1 cellular context compared by ENCODE assay signal in the genomic region with DNA sequence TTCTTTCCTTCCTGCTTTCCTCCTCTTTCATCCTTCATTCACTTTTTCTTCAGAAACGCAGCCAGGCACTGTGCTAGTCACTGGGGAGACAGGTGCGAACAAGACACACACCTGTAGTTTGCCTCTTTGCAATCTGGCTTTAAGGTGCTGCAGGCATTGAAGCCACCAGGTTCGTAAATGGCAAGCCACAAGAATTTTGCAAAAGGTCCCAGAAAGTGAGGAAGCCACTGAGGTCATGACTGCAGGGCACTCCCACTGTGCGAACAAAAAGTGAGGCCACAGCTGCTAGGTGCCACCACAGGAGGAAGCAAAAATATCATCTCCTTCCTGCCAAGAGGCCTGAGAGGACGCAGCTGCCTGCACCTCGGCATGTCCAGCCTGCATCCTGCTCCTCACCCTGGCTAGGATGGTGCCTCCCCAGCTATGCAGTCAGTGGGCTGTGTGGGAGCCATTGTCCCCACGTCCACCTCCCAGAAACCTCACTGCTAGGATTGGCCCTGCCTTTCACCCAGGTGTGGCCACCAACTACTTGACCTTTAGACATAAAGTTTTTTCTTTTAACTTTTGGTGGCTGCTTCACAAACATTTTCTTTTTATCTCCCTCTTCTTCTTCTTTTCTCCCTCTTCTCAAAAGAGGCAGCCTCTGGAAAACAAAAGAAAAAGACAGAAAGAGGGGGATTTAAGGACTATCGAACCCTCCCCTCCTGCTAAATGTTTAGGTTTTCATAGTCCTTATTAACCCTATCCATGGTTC.
TF ChIP-seq lines count a peak whose summit lies in the region.

No MANE protein-coding gene starts in this region.

TF ChIP-seq in HepG2, 621 proteins besides CTCF, POLR2A, EP300 and RAD21 (continued from another document and continues in another):
- TF ChIP-seq, protein P1, sequence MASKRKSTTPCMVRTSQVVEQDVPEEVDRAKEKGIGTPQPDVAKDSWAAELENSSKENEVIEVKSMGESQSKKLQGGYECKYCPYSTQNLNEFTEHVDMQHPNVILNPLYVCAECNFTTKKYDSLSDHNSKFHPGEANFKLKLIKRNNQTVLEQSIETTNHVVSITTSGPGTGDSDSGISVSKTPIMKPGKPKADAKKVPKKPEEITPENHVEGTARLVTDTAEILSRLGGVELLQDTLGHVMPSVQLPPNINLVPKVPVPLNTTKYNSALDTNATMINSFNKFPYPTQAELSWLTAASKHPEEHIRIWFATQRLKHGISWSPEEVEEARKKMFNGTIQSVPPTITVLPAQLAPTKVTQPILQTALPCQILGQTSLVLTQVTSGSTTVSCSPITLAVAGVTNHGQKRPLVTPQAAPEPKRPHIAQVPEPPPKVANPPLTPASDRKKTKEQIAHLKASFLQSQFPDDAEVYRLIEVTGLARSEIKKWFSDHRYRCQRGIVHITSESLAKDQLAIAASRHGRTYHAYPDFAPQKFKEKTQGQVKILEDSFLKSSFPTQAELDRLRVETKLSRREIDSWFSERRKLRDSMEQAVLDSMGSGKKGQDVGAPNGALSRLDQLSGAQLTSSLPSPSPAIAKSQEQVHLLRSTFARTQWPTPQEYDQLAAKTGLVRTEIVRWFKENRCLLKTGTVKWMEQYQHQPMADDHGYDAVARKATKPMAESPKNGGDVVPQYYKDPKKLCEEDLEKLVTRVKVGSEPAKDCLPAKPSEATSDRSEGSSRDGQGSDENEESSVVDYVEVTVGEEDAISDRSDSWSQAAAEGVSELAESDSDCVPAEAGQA (IDR thresholded peaks at IDR 0.05; ENCODE audit: low read depth), result no peak
- TF ChIP-seq, protein P1 (CRISPR knock-in tag; IDR thresholded peaks at IDR 0.05; ENCODE audit: borderline replicate concordance), result no peak
- TF ChIP-seq XRCC5 (optimal IDR thresholded peaks at IDR 0.05; ENCODE audit: low read length) (no peak), PHF20 (CRISPR knock-in tag; IDR thresholded peaks at IDR 0.05) (no peak; the same call in 1 of the 2 replicates), ZNF550 (CRISPR knock-in tag; IDR thresholded peaks at IDR 0.05; ENCODE audit: borderline replicate concordance) (no peak), ZNF205 (CRISPR knock-in tag; IDR thresholded peaks at IDR 0.05) (no peak), MED13 (CRISPR knock-in tag; IDR thresholded peaks at IDR 0.05) (no peak), TEAD3 (CRISPR knock-in tag; optimal IDR thresholded peaks at IDR 0.05; ENCODE audit: borderline replicate concordance) (no peak), ZNF674 (CRISPR knock-in tag; IDR thresholded peaks at IDR 0.05; ENCODE audit: low read depth) (no peak; the same call in 1 of the 2 replicates), ZNF30 (CRISPR knock-in tag; IDR thresholded peaks at IDR 0.05) (no peak), ZNF83 (CRISPR knock-in tag; IDR thresholded peaks at IDR 0.05; ENCODE audit: borderline replicate concordance) (no peak), ZMYM4 (CRISPR knock-in tag; IDR thresholded peaks at IDR 0.05) (no peak), CBX2 (IDR thresholded peaks at IDR 0.05; ENCODE audit: low read depth, low read length) (no peak), CBX2 (CRISPR knock-in tag; IDR thresholded peaks at IDR 0.05; ENCODE audit: low read depth) (no peak), SP4 (CRISPR knock-in tag; IDR thresholded peaks at IDR 0.05) (0 out of 2 replicates have a peak, but pooled peaks have one; percentile 25), HMGA1 (CRISPR knock-in tag; conservative IDR thresholded peaks at IDR 0.05) (no peak), PHF5A (CRISPR knock-in tag; IDR thresholded peaks at IDR 0.05; ENCODE audit: low read depth, unreplicated experiment) (no peak), NCOA1 (CRISPR knock-in tag; IDR thresholded peaks at IDR 0.05) (no peak), ZNF468 (CRISPR knock-in tag; IDR thresholded peaks at IDR 0.05) (peak; percentile 78; the same call in 1 of the 2 replicates), ZNF333 (CRISPR knock-in tag; IDR thresholded peaks at IDR 0.05; ENCODE audit: borderline replicate concordance) (no peak), NFKBIZ (CRISPR knock-in tag; IDR thresholded peaks at IDR 0.05) (no peak), RFX3 (CRISPR knock-in tag; IDR thresholded peaks at IDR 0.05) (no peak), SOX5 (CRISPR knock-in tag; IDR thresholded peaks at IDR 0.05; ENCODE audit: borderline replicate concordance) (no peak), MXI1 (IDR thresholded peaks at IDR 0.05; ENCODE audit: borderline replicate concordance, low read depth, low read length) (no peak), ZNF33B (CRISPR knock-in tag; IDR thresholded peaks at IDR 0.05) (no peak), NFE2L1 (CRISPR knock-in tag; IDR thresholded peaks at IDR 0.05; ENCODE audit: borderline replicate concordance) (peak; percentile 51; the same call in 1 of the 2 replicates), ZNF577 (CRISPR knock-in tag; IDR thresholded peaks at IDR 0.05; ENCODE audit: borderline replicate concordance, low read depth) (no peak), NFE2 (CRISPR knock-in tag; IDR thresholded peaks at IDR 0.05) (no peak), NFATC3 (CRISPR knock-in tag; IDR thresholded peaks at IDR 0.05) (no peak), NR2F2 (IDR thresholded peaks at IDR 0.05; ENCODE audit: borderline replicate concordance, low read depth) (no peak), SMAD9 (CRISPR knock-in tag; IDR thresholded peaks at IDR 0.05) (no peak), ZBTB8A (CRISPR knock-in tag; IDR thresholded peaks at IDR 0.05; ENCODE audit: borderline replicate concordance, low read depth) (no peak), ZSCAN21 (CRISPR knock-in tag; IDR thresholded peaks at IDR 0.05; ENCODE audit: borderline replicate concordance) (no peak), HDAC6 (IDR thresholded peaks at IDR 0.05; ENCODE audit: low read depth, low read length) (no peak), ZNF891 (CRISPR knock-in tag; IDR thresholded peaks at IDR 0.05) (no peak), ZNF878 (CRISPR knock-in tag; IDR thresholded peaks at IDR 0.05) (no peak)
- TF ChIP-seq, protein P2, sequence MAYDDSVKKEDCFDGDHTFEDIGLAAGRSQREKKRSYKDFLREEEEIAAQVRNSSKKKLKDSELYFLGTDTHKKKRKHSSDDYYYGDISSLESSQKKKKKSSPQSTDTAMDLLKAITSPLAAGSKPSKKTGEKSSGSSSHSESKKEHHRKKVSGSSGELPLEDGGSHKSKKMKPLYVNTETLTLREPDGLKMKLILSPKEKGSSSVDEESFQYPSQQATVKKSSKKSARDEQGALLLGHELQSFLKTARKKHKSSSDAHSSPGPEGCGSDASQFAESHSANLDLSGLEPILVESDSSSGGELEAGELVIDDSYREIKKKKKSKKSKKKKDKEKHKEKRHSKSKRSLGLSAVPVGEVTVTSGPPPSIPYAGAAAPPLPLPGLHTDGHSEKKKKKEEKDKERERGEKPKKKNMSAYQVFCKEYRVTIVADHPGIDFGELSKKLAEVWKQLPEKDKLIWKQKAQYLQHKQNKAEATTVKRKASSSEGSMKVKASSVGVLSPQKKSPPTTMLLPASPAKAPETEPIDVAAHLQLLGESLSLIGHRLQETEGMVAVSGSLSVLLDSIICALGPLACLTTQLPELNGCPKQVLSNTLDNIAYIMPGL (CRISPR knock-in tag; IDR thresholded peaks at IDR 0.05; ENCODE audit: borderline replicate concordance in 1 of 2, low read depth in 1 of 2), result no peak
- TF ChIP-seq, protein P3, sequence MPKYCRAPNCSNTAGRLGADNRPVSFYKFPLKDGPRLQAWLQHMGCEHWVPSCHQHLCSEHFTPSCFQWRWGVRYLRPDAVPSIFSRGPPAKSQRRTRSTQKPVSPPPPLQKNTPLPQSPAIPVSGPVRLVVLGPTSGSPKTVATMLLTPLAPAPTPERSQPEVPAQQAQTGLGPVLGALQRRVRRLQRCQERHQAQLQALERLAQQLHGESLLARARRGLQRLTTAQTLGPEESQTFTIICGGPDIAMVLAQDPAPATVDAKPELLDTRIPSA (CRISPR knock-in tag; IDR thresholded peaks at IDR 0.05; ENCODE audit: borderline replicate concordance), result no peak
- TF ChIP-seq, protein P4, sequence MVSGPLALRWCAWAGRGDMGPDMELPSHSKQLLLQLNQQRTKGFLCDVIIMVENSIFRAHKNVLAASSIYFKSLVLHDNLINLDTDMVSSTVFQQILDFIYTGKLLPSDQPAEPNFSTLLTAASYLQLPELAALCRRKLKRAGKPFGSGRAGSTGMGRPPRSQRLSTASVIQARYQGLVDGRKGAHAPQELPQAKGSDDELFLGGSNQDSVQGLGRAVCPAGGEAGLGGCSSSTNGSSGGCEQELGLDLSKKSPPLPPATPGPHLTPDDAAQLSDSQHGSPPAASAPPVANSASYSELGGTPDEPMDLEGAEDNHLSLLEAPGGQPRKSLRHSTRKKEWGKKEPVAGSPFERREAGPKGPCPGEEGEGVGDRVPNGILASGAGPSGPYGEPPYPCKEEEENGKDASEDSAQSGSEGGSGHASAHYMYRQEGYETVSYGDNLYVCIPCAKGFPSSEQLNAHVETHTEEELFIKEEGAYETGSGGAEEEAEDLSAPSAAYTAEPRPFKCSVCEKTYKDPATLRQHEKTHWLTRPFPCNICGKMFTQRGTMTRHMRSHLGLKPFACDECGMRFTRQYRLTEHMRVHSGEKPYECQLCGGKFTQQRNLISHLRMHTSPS (CRISPR knock-in tag; IDR thresholded peaks at IDR 0.05; ENCODE audit: low read depth), result no peak
- TF ChIP-seq, protein P5, sequence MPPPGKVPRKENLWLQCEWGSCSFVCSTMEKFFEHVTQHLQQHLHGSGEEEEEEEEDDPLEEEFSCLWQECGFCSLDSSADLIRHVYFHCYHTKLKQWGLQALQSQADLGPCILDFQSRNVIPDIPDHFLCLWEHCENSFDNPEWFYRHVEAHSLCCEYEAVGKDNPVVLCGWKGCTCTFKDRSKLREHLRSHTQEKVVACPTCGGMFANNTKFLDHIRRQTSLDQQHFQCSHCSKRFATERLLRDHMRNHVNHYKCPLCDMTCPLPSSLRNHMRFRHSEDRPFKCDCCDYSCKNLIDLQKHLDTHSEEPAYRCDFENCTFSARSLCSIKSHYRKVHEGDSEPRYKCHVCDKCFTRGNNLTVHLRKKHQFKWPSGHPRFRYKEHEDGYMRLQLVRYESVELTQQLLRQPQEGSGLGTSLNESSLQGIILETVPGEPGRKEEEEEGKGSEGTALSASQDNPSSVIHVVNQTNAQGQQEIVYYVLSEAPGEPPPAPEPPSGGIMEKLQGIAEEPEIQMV (CRISPR knock-in tag; IDR thresholded peaks at IDR 0.05; ENCODE audit: low read depth), result no peak
- TF ChIP-seq, protein P6, sequence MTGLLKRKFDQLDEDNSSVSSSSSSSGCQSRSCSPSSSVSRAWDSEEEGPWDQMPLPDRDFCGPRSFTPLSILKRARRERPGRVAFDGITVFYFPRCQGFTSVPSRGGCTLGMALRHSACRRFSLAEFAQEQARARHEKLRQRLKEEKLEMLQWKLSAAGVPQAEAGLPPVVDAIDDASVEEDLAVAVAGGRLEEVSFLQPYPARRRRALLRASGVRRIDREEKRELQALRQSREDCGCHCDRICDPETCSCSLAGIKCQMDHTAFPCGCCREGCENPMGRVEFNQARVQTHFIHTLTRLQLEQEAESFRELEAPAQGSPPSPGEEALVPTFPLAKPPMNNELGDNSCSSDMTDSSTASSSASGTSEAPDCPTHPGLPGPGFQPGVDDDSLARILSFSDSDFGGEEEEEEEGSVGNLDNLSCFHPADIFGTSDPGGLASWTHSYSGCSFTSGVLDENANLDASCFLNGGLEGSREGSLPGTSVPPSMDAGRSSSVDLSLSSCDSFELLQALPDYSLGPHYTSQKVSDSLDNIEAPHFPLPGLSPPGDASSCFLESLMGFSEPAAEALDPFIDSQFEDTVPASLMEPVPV (CRISPR knock-in tag; IDR thresholded peaks at IDR 0.05), result no peak; the same call in 1 of the 2 replicates
- TF ChIP-seq, protein P7, sequence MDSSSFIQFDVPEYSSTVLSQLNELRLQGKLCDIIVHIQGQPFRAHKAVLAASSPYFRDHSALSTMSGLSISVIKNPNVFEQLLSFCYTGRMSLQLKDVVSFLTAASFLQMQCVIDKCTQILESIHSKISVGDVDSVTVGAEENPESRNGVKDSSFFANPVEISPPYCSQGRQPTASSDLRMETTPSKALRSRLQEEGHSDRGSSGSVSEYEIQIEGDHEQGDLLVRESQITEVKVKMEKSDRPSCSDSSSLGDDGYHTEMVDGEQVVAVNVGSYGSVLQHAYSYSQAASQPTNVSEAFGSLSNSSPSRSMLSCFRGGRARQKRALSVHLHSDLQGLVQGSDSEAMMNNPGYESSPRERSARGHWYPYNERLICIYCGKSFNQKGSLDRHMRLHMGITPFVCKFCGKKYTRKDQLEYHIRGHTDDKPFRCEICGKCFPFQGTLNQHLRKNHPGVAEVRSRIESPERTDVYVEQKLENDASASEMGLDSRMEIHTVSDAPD (CRISPR knock-in tag; IDR thresholded peaks at IDR 0.05), result no peak
- TF ChIP-seq, protein P8, sequence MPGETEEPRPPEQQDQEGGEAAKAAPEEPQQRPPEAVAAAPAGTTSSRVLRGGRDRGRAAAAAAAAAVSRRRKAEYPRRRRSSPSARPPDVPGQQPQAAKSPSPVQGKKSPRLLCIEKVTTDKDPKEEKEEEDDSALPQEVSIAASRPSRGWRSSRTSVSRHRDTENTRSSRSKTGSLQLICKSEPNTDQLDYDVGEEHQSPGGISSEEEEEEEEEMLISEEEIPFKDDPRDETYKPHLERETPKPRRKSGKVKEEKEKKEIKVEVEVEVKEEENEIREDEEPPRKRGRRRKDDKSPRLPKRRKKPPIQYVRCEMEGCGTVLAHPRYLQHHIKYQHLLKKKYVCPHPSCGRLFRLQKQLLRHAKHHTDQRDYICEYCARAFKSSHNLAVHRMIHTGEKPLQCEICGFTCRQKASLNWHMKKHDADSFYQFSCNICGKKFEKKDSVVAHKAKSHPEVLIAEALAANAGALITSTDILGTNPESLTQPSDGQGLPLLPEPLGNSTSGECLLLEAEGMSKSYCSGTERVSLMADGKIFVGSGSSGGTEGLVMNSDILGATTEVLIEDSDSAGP (CRISPR knock-in tag; IDR thresholded peaks at IDR 0.05; ENCODE audit: borderline replicate concordance), result no peak; the same call in 1 of the 2 replicates
- TF ChIP-seq, protein P9, sequence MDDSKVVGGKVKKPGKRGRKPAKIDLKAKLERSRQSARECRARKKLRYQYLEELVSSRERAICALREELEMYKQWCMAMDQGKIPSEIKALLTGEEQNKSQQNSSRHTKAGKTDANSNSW (CRISPR knock-in tag; IDR thresholded peaks at IDR 0.05; ENCODE audit: borderline replicate concordance), result no peak
